In the genomic region with DNA sequence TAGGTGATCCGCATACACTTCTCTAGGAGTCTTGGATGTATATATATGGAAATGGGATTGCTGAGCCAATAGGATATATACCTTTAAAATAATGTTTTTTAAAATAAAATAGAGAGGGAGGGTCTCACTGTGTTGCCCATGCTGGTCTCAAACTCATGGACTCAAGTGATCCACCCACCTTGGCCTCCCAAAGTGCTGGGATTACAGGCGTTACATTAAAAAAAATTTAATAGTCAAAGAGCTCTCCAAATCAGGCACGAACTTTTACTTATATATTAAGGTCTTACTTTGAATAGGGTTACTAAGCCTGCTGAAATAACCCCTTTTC, we compare ENCODE assay signal across 8 cellular contexts.
DNase-seq lines count a peak whose midpoint lies in the region; ATAC-seq, FAIRE-seq and TF ChIP-seq lines count a peak whose summit lies in the region.

No MANE protein-coding gene starts in this region.

- DNase-seq in activated CD8-positive, alpha-beta memory T cell treated with anti-CD3 and anti-CD28 coated beads, Interleukin-2, amount 10 ng/mL, durations not matched to agents 7 days and 5 days: no peak
- no peak for DNase-seq in activated CD8-positive, alpha-beta memory T cell treated with anti-CD3 and anti-CD28 coated beads, Interleukin-2, amount 50 U/mL, for 4 hours
- DNase-seq in activated naive CD8-positive, alpha-beta T cell treated with anti-CD3 and anti-CD28 coated beads for 36 hours: no peak
- DNase-seq in kidney: no peak
- no peak for DNase-seq in testis
- DNase-seq in NCI-H2107 (lab: John Stamatoyannopoulos, UW): no peak

- peak overlapping the region; percentile 99 for H3K27ac Mint-ChIP-seq in activated CD8-positive, alpha-beta memory T cell treated with anti-CD3 and anti-CD28 coated beads, Interleukin-2, amount 10 ng/mL, durations not matched to agents 7 days and 5 days
- H3K27ac Mint-ChIP-seq in activated naive CD8-positive, alpha-beta T cell treated with anti-CD3 and anti-CD28 coated beads for 36 hours: peak overlapping the region; percentile 99

- no peaks in the 10 kb centered on the region for H3K27me3 ChIP-seq in testis

- peak overlapping the region; percentile 81 for H3K4me3 Mint-ChIP-seq in activated CD8-positive, alpha-beta memory T cell treated with anti-CD3 and anti-CD28 coated beads, Interleukin-2, amount 10 ng/mL, durations not matched to agents 7 days and 5 days
- peak overlapping the region; percentile 91 for H3K4me3 Mint-ChIP-seq in activated naive CD8-positive, alpha-beta T cell treated with anti-CD3 and anti-CD28 coated beads for 36 hours

- H3K36me3 Mint-ChIP-seq in activated CD8-positive, alpha-beta memory T cell treated with anti-CD3 and anti-CD28 coated beads, Interleukin-2, amount 10 ng/mL, durations not matched to agents 7 days and 5 days: peaks cover 10% of the 10 kb centered on the region
- H3K36me3 Mint-ChIP-seq in activated naive CD8-positive, alpha-beta T cell treated with anti-CD3 and anti-CD28 coated beads for 36 hours: peaks cover 13% of the 10 kb centered on the region

- FAIRE-seq in kidney (lab: Jason Lieb, UNC): no peak

- CTCF ChIA-PET in activated CD8-positive, alpha-beta memory T cell treated with anti-CD3 and anti-CD28 coated beads, Interleukin-2, amount 10 ng/mL, durations not matched to agents 7 days and 5 days (lab: Charles Lee): interaction anchor here (0.8 to 1.8 kb wide), 5 partner anchors 110 to 361 kb away, joined by 3 to 5 read pairs (median 3); partner anchors contain the start of gene APEX2

- 27 to 31% methylated on average over 3 of the region's 3 CpGs for WGBS in testis, 2 donors

- intact Hi-C loops in kidney (cut with DNase I) (no loop called here), testis (cut with DNase I; ENCODE audit: low total_unique reads) (no loop called here)

- H3K9me3 ChIP-seq in kidney (ENCODE audit: control insufficient read depth in 1 of 2, low read length in 2 of 2): no peaks in the 10 kb centered on the region
- no peaks in the 10 kb centered on the region for H3K9me3 ChIP-seq in testis

- H3K27me3 Mint-ChIP-seq in activated CD8-positive, alpha-beta memory T cell treated with anti-CD3 and anti-CD28 coated beads, Interleukin-2, amount 10 ng/mL, durations not matched to agents 7 days and 5 days: no peaks in the 10 kb centered on the region
- no peaks in the 10 kb centered on the region for H3K27me3 Mint-ChIP-seq in activated naive CD8-positive, alpha-beta T cell treated with anti-CD3 and anti-CD28 coated beads for 36 hours

- H3K27ac ChIP-seq in kidney (ENCODE audit: low read depth in 2 of 2, low read length in 2 of 2) (peak overlapping the region; percentile 22 to 94), testis (peak overlapping the region; percentile 83 to 90)

- ATAC-seq in activated CD8-positive, alpha-beta memory T cell treated with anti-CD3 and anti-CD28 coated beads, Interleukin-2, amount 10 ng/mL, durations not matched to agents 7 days and 5 days: no peak
- ATAC-seq in GM18502 (IDR thresholded peaks at IDR 0.05; ENCODE audit: poor library complexity, unreplicated experiment) (no peak), HG03460 (IDR thresholded peaks at IDR 0.05; ENCODE audit: unreplicated experiment) (no peak)

- peaks cover 7% of the 10 kb centered on the region for H3K4me1 Mint-ChIP-seq in activated CD8-positive, alpha-beta memory T cell treated with anti-CD3 and anti-CD28 coated beads, Interleukin-2, amount 10 ng/mL, durations not matched to agents 7 days and 5 days
- H3K4me1 Mint-ChIP-seq in activated naive CD8-positive, alpha-beta T cell treated with anti-CD3 and anti-CD28 coated beads for 36 hours: peaks cover 2% of the 10 kb centered on the region

- peak overlapping the region in 1 of 2 donors; percentile 46 for H3K9ac ChIP-seq in kidney (ENCODE audit: low read length in 2 of 2)

- TF ChIP-seq CTCF in kidney (IDR thresholded peaks at IDR 0.05; ENCODE audit: borderline replicate concordance, extremely low read depth, insufficient read depth) (no peak), testis (IDR thresholded peaks at IDR 0.05) (no peak)

- H3K4me3 ChIP-seq in kidney (ENCODE audit: low read length in 2 of 2) (peak overlapping the region in 1 of 2 donors; percentile 60), testis (peak overlapping the region; percentile 44 to 62)

- H3K4me1 ChIP-seq in kidney (ENCODE audit: control insufficient read depth in 1 of 2, insufficient read depth in 1 of 2, low read depth in 1 of 2, low read length in 2 of 2): no peaks in the 10 kb centered on the region
- H3K4me1 ChIP-seq in testis: peaks cover 2% of the 10 kb centered on the region

- no peak for TF ChIP-seq POLR2A in testis (IDR thresholded peaks at IDR 0.05)

- peaks cover 4% of the 10 kb centered on the region for H3K9me3 Mint-ChIP-seq in activated CD8-positive, alpha-beta memory T cell treated with anti-CD3 and anti-CD28 coated beads, Interleukin-2, amount 10 ng/mL, durations not matched to agents 7 days and 5 days (ENCODE audit: low read depth)
- peaks cover 10% of the 10 kb centered on the region for H3K9me3 Mint-ChIP-seq in activated naive CD8-positive, alpha-beta T cell treated with anti-CD3 and anti-CD28 coated beads for 36 hours

- no peaks in the 10 kb centered on the region for H3K36me3 ChIP-seq in kidney (ENCODE audit: control insufficient read depth in 1 of 2, insufficient read depth in 2 of 2, low read length in 2 of 2)
- no peaks in the 10 kb centered on the region for H3K36me3 ChIP-seq in testis (ENCODE audit: low read depth, missing control alignments)
